ENCODE assay signal across 10 cellular contexts in genomic region chr4:182141623-182142022, GRCh38.
"Had no signal": no experiment of that assay in that cellular context is flagged by ENCODE, and none has a peak within 500 bp of the region (broad histone marks: within the 10 kb centered on the region; RNA-seq: fewer than 3 reads in every experiment).

No MANE protein-coding gene starts in this region.

- ATAC-seq: activated T-cell treated with anti-CD3 and anti-CD28 coated beads, Interleukin-2, amount 50 U/mL, for 72 hours; gastrocnemius medialis; stimulated activated effector memory CD8-positive, alpha-beta T cell treated with anti-CD3 and anti-CD28 coated beads, Interleukin-12 subunit alpha, Interleukin-12 subunit beta, amount 100 ng/mL, for 72 hours had no signal

- H3K9me3 ChIP-seq: gastrocnemius medialis, transverse colon had no signal

- H3K4me3 Mint-ChIP-seq: activated CD4-positive, alpha-beta memory T cell treated with anti-CD3 and anti-CD28 coated beads for 36 hours; activated naive CD8-positive, alpha-beta T cell treated with anti-CD3 and anti-CD28 coated beads for 36 hours; stimulated activated effector memory CD8-positive, alpha-beta T cell treated with anti-CD3 and anti-CD28 coated beads, Interleukin-12 subunit alpha, Interleukin-12 subunit beta, amount 100 ng/mL, for 72 hours had no signal

- H3K4me3 ChIP-seq: transverse colon had no signal

- H3K36me3 Mint-ChIP-seq: activated CD4-positive, alpha-beta memory T cell treated with anti-CD3 and anti-CD28 coated beads for 36 hours; activated naive CD8-positive, alpha-beta T cell treated with anti-CD3 and anti-CD28 coated beads for 36 hours; stimulated activated effector memory CD8-positive, alpha-beta T cell treated with anti-CD3 and anti-CD28 coated beads, Interleukin-12 subunit alpha, Interleukin-12 subunit beta, amount 100 ng/mL, for 72 hours had no signal

- H3K27ac Mint-ChIP-seq: activated CD4-positive, alpha-beta memory T cell treated with anti-CD3 and anti-CD28 coated beads for 36 hours; activated naive CD8-positive, alpha-beta T cell treated with anti-CD3 and anti-CD28 coated beads for 36 hours; activated T-cell treated with anti-CD3 and anti-CD28 coated beads, Interleukin-2, amount 50 U/mL, for 72 hours; stimulated activated effector memory CD8-positive, alpha-beta T cell treated with anti-CD3 and anti-CD28 coated beads, Interleukin-12 subunit alpha, Interleukin-12 subunit beta, amount 100 ng/mL, for 72 hours had no signal

- H3K36me3 ChIP-seq: gastrocnemius medialis, transverse colon had no signal

- H3K27ac ChIP-seq: gastrocnemius medialis, skin epidermis, transverse colon had no signal

- H3K9me3 Mint-ChIP-seq: activated CD4-positive, alpha-beta memory T cell treated with anti-CD3 and anti-CD28 coated beads for 36 hours; activated naive CD8-positive, alpha-beta T cell treated with anti-CD3 and anti-CD28 coated beads for 36 hours had no signal

- DNase-seq: activated CD4-positive, alpha-beta memory T cell treated with anti-CD3 and anti-CD28 coated beads for 36 hours; activated CD4-positive, alpha-beta T cell treated with anti-CD3 and anti-CD28 coated beads for 1 hour; activated gamma-delta T cell treated with Interleukin-2 at 50 U/mL for 16 hours; activated naive CD8-positive, alpha-beta T cell treated with anti-CD3 and anti-CD28 coated beads for 36 hours; activated T-cell treated with anti-CD3 and anti-CD28 coated beads, Interleukin-2, amount 50 U/mL, for 72 hours; gastrocnemius medialis; transverse colon had no signal

- FAIRE-seq: endothelial cell of umbilical vein had no signal
